Comparison of ENCODE assay signal across 9 cellular contexts in genomic region chr21:44485254-44485793, GRCh38. TPM values are rescaled to one million over a fixed set of nuclear protein-coding genes. Genes with fewer than 3 reads are reported as not detected.
DNase-seq lines count a peak whose midpoint lies in the region; ATAC-seq, FAIRE-seq and TF ChIP-seq lines count a peak whose summit lies in the region.
"Had no signal": no experiment of that assay in that cellular context is flagged by ENCODE, and none has a peak within 500 bp of the region (broad histone marks: within the 10 kb centered on the region; RNA-seq: fewer than 3 reads in every experiment).

No MANE protein-coding gene starts in this region.

- no peak overlapping the region for H3K9ac ChIP-seq in kidney (ENCODE audit: low read length in 2 of 2)

- no peak for ATAC-seq in GM18505 (IDR thresholded peaks at IDR 0.05; ENCODE audit: unreplicated experiment)

- DNase-seq in M059J (ENCODE audit: low read depth) (peak; percentile 24), foreskin melanocyte (peak; percentile 15), pons (ENCODE audit: low spot score) (no peak), kidney (no peak), ascending aorta (ENCODE audit: low spot score in 2 of 2) (no peak)
- DNase-seq in activated CD4-positive, alpha-beta T cell treated with anti-CD3 and anti-CD28 coated beads, Interleukin-2, amount 50 U/mL, for 1 hour, result peak; percentile 7
- peak in 3 of 4 experiments; percentile 30 to 42 (median 33) for DNase-seq in stimulated activated CD4-positive, alpha-beta T cell treated with anti-CD3 and anti-CD28 coated beads, Interleukin-1b, Interleukin-23, amount 100 ng/mL, for 24 hours (ENCODE audit: low read depth in 4 of 4, low spot score in 1 of 4)

- intact Hi-C loops in kidney (cut with DNase I) (no loop called here), ascending aorta (cut with DNase I) (no loop called here)

- H3K9me3 ChIP-seq in kidney (ENCODE audit: control insufficient read depth in 1 of 2, low read length in 2 of 2) (no peaks in the 10 kb centered on the region), ascending aorta (no peaks in the 10 kb centered on the region)

- H3K27me3 ChIP-seq in ascending aorta, result no peaks in the 10 kb centered on the region

- no peak overlapping the region for H3K27ac ChIP-seq in kidney (ENCODE audit: low read depth in 2 of 2, low read length in 2 of 2)
- H3K27ac ChIP-seq in ascending aorta, result no peak overlapping the region

- H3K4me1 ChIP-seq in kidney (ENCODE audit: control insufficient read depth in 1 of 2, insufficient read depth in 1 of 2, low read depth in 1 of 2, low read length in 2 of 2) (no peaks in the 10 kb centered on the region), ascending aorta (no peaks in the 10 kb centered on the region)

- TF ChIP-seq POLR2A in GM18505 (IDR thresholded peaks at IDR 0.05; ENCODE audit: borderline replicate concordance, extremely low read depth, insufficient read depth, insufficient read length), result no peak

- H3K36me3 ChIP-seq in kidney (ENCODE audit: control insufficient read depth in 1 of 2, insufficient read depth in 2 of 2, low read length in 2 of 2) (no peaks in the 10 kb centered on the region), ascending aorta (no peaks in the 10 kb centered on the region)

- H3K4me3 ChIP-seq in kidney (ENCODE audit: low read length in 2 of 2), result no peak overlapping the region
- H3K4me3 ChIP-seq in ascending aorta, result peak overlapping the region in 1 of 2 donors; percentile 58

- FAIRE-seq in kidney (lab: Jason Lieb, UNC), result no peak

- TF ChIP-seq CTCF in kidney (IDR thresholded peaks at IDR 0.05; ENCODE audit: borderline replicate concordance, extremely low read depth, insufficient read depth), result no peak
- TF ChIP-seq CTCF in ascending aorta (IDR thresholded peaks at IDR 0.05), result peak in 1 of 3 experiments; percentile 23

RNA-seq across cellular contexts. Expression of gene LRRC3, which starts 30.0 kb away (rescaled TPM):
- total RNA-seq in M059J (2014; rRNA removed; shearing (Covaris generic)), result not detected in 2 replicates
- 1.4 TPM for total RNA-seq in kidney
- 0.60 TPM for polyA plus RNA-seq in kidney (ENCODE audit: insufficient read depth, low read depth, low replicate concordance)
- total RNA-seq in ascending aorta, result 2.2 TPM

RNA-seq across cellular contexts. Expression of gene KRTAP10-1, which starts 54.7 kb away (rescaled TPM):
- total RNA-seq in M059J (2014; rRNA removed; shearing (Covaris generic)), result not detected in 2 replicates
- not detected for total RNA-seq in kidney
- not detected for polyA plus RNA-seq in kidney (ENCODE audit: insufficient read depth, low read depth, low replicate concordance)
- total RNA-seq in ascending aorta, result not detected
- total RNA-seq: glomerular endothelial cell had no signal

Comparison
In these comparisons a context has a peak if more than half of its experiments do, and no peak if none do; other contexts are left out.
1. DNase-seq: peak in M059J (single experiment), activated CD4-positive, alpha-beta T cell treated with anti-CD3 and anti-CD28 coated beads, Interleukin-2, amount 50 U/mL, for 1 hour (single experiment), foreskin melanocyte (single experiment) and stimulated activated CD4-positive, alpha-beta T cell treated with anti-CD3 and anti-CD28 coated beads, Interleukin-1b, Interleukin-23, amount 100 ng/mL, for 24 hours (3 of 4); none in pons (single experiment), kidney (single experiment) and ascending aorta (0 of 2).